8 cellular contexts compared by ENCODE assay signal in genomic region chr19:39397360-39398296, GRCh38. TPM values are rescaled to one million over a fixed set of nuclear protein-coding genes. Genes with fewer than 3 reads are reported as not detected.
A peak's percentile ranks its signal among the peaks of the same experiment; 100 is the strongest.
DNase-seq lines count a peak whose midpoint lies in the region; ATAC-seq and TF ChIP-seq lines count a peak whose summit lies in the region.

No MANE protein-coding gene starts in this region.

- intact Hi-C loops in activated CD4-positive, alpha-beta memory T cell treated with anti-CD3 and anti-CD28 coated beads for 36 hours (cut with micrococcal nuclease) = loop anchor here (1.0 kb wide), 1 partner anchor 15 kb away; the partner anchor contains the start of gene PLEKHG2

- H3K9me3 Mint-ChIP-seq in activated CD4-positive, alpha-beta memory T cell treated with anti-CD3 and anti-CD28 coated beads for 36 hours = no peaks in the 10 kb centered on the region

- peak overlapping the region; percentile 3 for H3K4me3 Mint-ChIP-seq in activated CD4-positive, alpha-beta memory T cell treated with anti-CD3 and anti-CD28 coated beads for 36 hours

- DNase-seq in NCI-H82 treated with DMSO at 0.1 percent for 48 hours (lab: John Stamatoyannopoulos, UW; ENCODE audit: unreplicated experiment) (peak; percentile 38), dermis microvascular lymphatic vessel endothelial cell (ENCODE audit: low read depth in 2 of 2) (peak; percentile 65 to 85), lung microvascular endothelial cell (ENCODE audit: low read depth in 2 of 2) (peak; percentile 87 to 91)
- DNase-seq in activated CD4-positive, alpha-beta memory T cell treated with anti-CD3 and anti-CD28 coated beads for 36 hours = peak; percentile 96
- DNase-seq in stimulated activated CD8-positive, alpha-beta memory T cell treated with anti-CD3 and anti-CD28 coated beads, Interleukin-12 subunit alpha, Interleukin-12 subunit beta, amount 100 ng/mL, for 1 hour (ENCODE audit: low read depth) = peak; percentile 92

- peak overlapping the region; percentile 85 for H3K27ac Mint-ChIP-seq in activated CD4-positive, alpha-beta memory T cell treated with anti-CD3 and anti-CD28 coated beads for 36 hours

- no peaks in the 10 kb centered on the region for H3K27me3 Mint-ChIP-seq in activated CD4-positive, alpha-beta memory T cell treated with anti-CD3 and anti-CD28 coated beads for 36 hours

- TF ChIP-seq CTCF in GM12874 (IDR thresholded peaks at IDR 0.05; ENCODE audit: insufficient read depth, low read depth, low read length) = peak; percentile 98

- ATAC-seq in HG03432 (IDR thresholded peaks at IDR 0.05; ENCODE audit: unreplicated experiment) = peak; percentile 39
- no peak for ATAC-seq in GM19328 (IDR thresholded peaks at IDR 0.05; ENCODE audit: unreplicated experiment)

- H3K4me1 Mint-ChIP-seq in activated CD4-positive, alpha-beta memory T cell treated with anti-CD3 and anti-CD28 coated beads for 36 hours (ENCODE audit: low read depth) = peaks cover 57% of the 10 kb centered on the region

- CTCF ChIA-PET in activated CD4-positive, alpha-beta memory T cell treated with anti-CD3 and anti-CD28 coated beads for 36 hours (lab: Charles Lee) = interaction anchor here (0.6 to 7.6 kb wide), 22 partner anchors 10 to 278 kb away, joined by 3 to 219 read pairs (median 4); partner anchors contain the start of genes EID2B, PLEKHG2, RPS16 and SAMD4B

- POLR2A ChIA-PET in activated CD4-positive, alpha-beta memory T cell treated with anti-CD3 and anti-CD28 coated beads for 36 hours (lab: Charles Lee) = interaction anchor here (0.6 to 3.8 kb wide), 8 partner anchors 10 to 153 kb away, joined by 3 to 53 read pairs (median 4); partner anchors contain the start of genes PLEKHG2, RPS16, SUPT5H and ZFP36

- peaks cover 18% of the 10 kb centered on the region for H3K36me3 Mint-ChIP-seq in activated CD4-positive, alpha-beta memory T cell treated with anti-CD3 and anti-CD28 coated beads for 36 hours

RNA-seq across cellular contexts. Expression of gene MED29, which starts 6.5 kb away (rescaled TPM):
- 10 to 100 TPM; 22.2 to 26.9 TPM for total RNA-seq in activated CD4-positive, alpha-beta memory T cell treated with anti-CD3 and anti-CD28 coated beads for 36 hours
- 11.6 and 17.3 TPM in 2 replicates for total RNA-seq in dermis microvascular lymphatic vessel endothelial cell
- 11.1 and 13.5 TPM in 2 replicates for total RNA-seq in lung microvascular endothelial cell

RNA-seq across cellular contexts. Expression of gene PAF1, which starts 6.7 kb away (rescaled TPM):
- total RNA-seq in activated CD4-positive, alpha-beta memory T cell treated with anti-CD3 and anti-CD28 coated beads for 36 hours = 10 to 100 TPM; 41.6 to 43.8 TPM
- 23.4 and 24.9 TPM in 2 replicates for total RNA-seq in dermis microvascular lymphatic vessel endothelial cell
- total RNA-seq in lung microvascular endothelial cell = 20.5 and 23.6 TPM in 2 replicates

RNA-seq across cellular contexts. Expression of gene ZFP36, which starts 9.0 kb away (rescaled TPM):
- 100 to 1,000 TPM; 104 to 118 TPM for total RNA-seq in activated CD4-positive, alpha-beta memory T cell treated with anti-CD3 and anti-CD28 coated beads for 36 hours
- total RNA-seq in dermis microvascular lymphatic vessel endothelial cell = 0.64 and 1.8 TPM in 2 replicates
- 0.44 and 4.0 TPM in 2 replicates for total RNA-seq in lung microvascular endothelial cell

RNA-seq across cellular contexts. Expression of gene PLEKHG2, which starts 14.8 kb away (rescaled TPM):
- 10 to 100 TPM; 74.9 to 80.6 TPM for total RNA-seq in activated CD4-positive, alpha-beta memory T cell treated with anti-CD3 and anti-CD28 coated beads for 36 hours
- 10.5 and 16.9 TPM in 2 replicates for total RNA-seq in dermis microvascular lymphatic vessel endothelial cell
- 10.1 and 10.5 TPM in 2 replicates for total RNA-seq in lung microvascular endothelial cell

RNA-seq across cellular contexts. Expression of gene RPS16, which starts 38.1 kb away (rescaled TPM):
- 1,000 to 10,000 TPM; 3,682 to 3,746 TPM for total RNA-seq in activated CD4-positive, alpha-beta memory T cell treated with anti-CD3 and anti-CD28 coated beads for 36 hours
- total RNA-seq in dermis microvascular lymphatic vessel endothelial cell (117 and 133 TPM in 2 replicates), lung microvascular endothelial cell (200 and 211 TPM in 2 replicates)

Comparison
In these comparisons a context has a peak if more than half of its experiments do, and no peak if none do; other contexts are left out.
1. DNase-seq: peak in every context shown above with its lines; median percentile 96 in activated CD4-positive, alpha-beta memory T cell treated with anti-CD3 and anti-CD28 coated beads for 36 hours; 92 in stimulated activated CD8-positive, alpha-beta memory T cell treated with anti-CD3 and anti-CD28 coated beads, Interleukin-12 subunit alpha, Interleukin-12 subunit beta, amount 100 ng/mL, for 1 hour; 89 in lung microvascular endothelial cell; 75 in dermis microvascular lymphatic vessel endothelial cell; 38 in NCI-H82 treated with DMSO at 0.1 percent for 48 hours.
2. RNA of gene ZFP36, which starts 9.0 kb away (total RNA-seq): 104 to 118 TPM in activated CD4-positive, alpha-beta memory T cell treated with anti-CD3 and anti-CD28 coated beads for 36 hours; 0.44 to 4.0 TPM in lung microvascular endothelial cell and 0.64 to 1.8 TPM in dermis microvascular lymphatic vessel endothelial cell; every median in the first group is over 10 times any median in the second.